ENCODE assay signal across 20 cellular contexts in the genomic region with DNA sequence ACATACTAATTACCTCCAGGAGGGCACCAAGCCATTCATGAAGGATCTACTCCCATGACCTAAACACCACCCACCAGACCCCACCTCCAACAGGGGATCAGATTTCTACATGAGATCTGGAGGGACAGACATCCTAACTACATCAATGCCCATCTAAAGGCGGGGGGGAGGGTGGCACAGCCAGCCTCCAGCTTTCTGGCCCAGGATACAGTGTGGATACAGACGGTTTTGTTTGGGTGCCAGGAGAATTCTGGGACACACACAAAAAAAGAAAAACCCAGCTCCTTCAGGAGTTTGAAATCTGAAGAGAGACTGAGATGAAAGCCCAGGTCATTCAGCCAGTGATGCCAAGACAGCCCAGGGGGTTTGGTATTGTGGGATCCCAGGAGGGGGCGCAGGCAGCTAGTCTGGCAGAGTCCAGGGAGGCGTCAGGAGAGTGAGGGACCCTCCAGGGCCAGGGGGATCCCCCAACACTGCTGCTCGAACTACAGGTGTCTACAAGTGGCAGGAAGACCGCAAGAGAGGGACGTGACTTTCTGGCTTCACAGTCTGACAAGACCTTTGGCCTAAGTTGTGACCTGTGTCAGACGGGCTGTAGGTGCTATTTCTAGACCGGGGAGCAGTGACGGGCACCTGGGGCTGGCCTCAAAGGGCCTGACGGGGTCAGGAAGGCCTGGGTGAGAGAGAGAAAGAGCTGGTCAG.
DNase-seq lines count a peak whose midpoint lies in the region; ATAC-seq and TF ChIP-seq lines count a peak whose summit lies in the region.
"Had no signal": no experiment of that assay in that cellular context is flagged by ENCODE, and none has a peak within 500 bp of the region (broad histone marks: within the 10 kb centered on the region; RNA-seq: fewer than 3 reads in every experiment).

No MANE protein-coding gene starts in this region.

- no peak for TF ChIP-seq POLR2A in thyroid gland (IDR thresholded peaks at IDR 0.05)

- H3K27me3 ChIP-seq in osteoblast (ENCODE audit: insufficient read depth, low read length) = no peaks in the 10 kb centered on the region
- H3K27me3 ChIP-seq in thyroid gland = no peaks in the 10 kb centered on the region
- H3K27me3 ChIP-seq in colonic mucosa = no peaks in the 10 kb centered on the region
- H3K27me3 ChIP-seq: BE2C had no signal

- H4K20me1 ChIP-seq in osteoblast (ENCODE audit: insufficient read depth, low read length) = no peaks in the 10 kb centered on the region

- H3K4me1 ChIP-seq in osteoblast (ENCODE audit: insufficient read depth, low read length) (peaks cover 6% of the 10 kb centered on the region), thyroid gland (peaks cover 0 to 7% of the 10 kb centered on the region in 2 donors), colonic mucosa (no peaks in the 10 kb centered on the region)
- H3K4me1 ChIP-seq: BE2C had no signal

- ATAC-seq in GM21390 (IDR thresholded peaks at IDR 0.05; ENCODE audit: unreplicated experiment) = no peak

- H3K27ac ChIP-seq in cingulate gyrus (ENCODE audit: low read depth, low read length) = peak overlapping the region; percentile 33
- no peak overlapping the region for H3K27ac ChIP-seq in osteoblast (ENCODE audit: low read depth, low read length)
- H3K27ac ChIP-seq in thyroid gland = no peak overlapping the region
- H3K27ac ChIP-seq in colonic mucosa = no peak overlapping the region

- no peak overlapping the region for H2AFZ ChIP-seq in osteoblast (ENCODE audit: low read length)

- TF ChIP-seq CTCF in osteoblast (IDR thresholded peaks at IDR 0.05; ENCODE audit: extremely low read depth, low read depth, low read length) = no peak
- TF ChIP-seq CTCF in thyroid gland (IDR thresholded peaks at IDR 0.05) = no peak
- no peak for TF ChIP-seq CTCF in colonic mucosa (IDR thresholded peaks at IDR 0.05)

- intact Hi-C loops in thyroid gland (cut with DNase I) = no loop called here
- intact Hi-C loops in colonic mucosa (cut with DNase I) = no loop called here

- H3K4me2 ChIP-seq in osteoblast (ENCODE audit: insufficient read depth, low read length) = no peak overlapping the region

- H3K79me2 ChIP-seq in osteoblast (ENCODE audit: insufficient read depth, low read length) = no peaks in the 10 kb centered on the region

- no peak overlapping the region for H3K4me3 ChIP-seq in osteoblast (ENCODE audit: insufficient read depth, low read length)
- no peak overlapping the region for H3K4me3 ChIP-seq in thyroid gland (replicated peaks in 1 of 3)
- no peak overlapping the region for H3K4me3 ChIP-seq in colonic mucosa

- 95 to 99% methylated on average over 11 of the region's 11 CpGs for WGBS in thyroid gland, 2 donors

- H3K9me3 ChIP-seq in osteoblast (ENCODE audit: low read depth, low read length) = no peaks in the 10 kb centered on the region
- H3K9me3 ChIP-seq in thyroid gland = no peaks in the 10 kb centered on the region
- H3K9me3 ChIP-seq in colonic mucosa = no peaks in the 10 kb centered on the region
- H3K9me3 ChIP-seq: BE2C had no signal

- H3K9ac ChIP-seq in colonic mucosa (ENCODE audit: low read depth in 2 of 2, low read length in 2 of 2) = no peak overlapping the region

- H3K36me3 ChIP-seq in osteoblast (ENCODE audit: insufficient read depth, low read length) (peaks cover 20% of the 10 kb centered on the region), thyroid gland (peaks cover 8 to 10% of the 10 kb centered on the region in 2 donors), colonic mucosa (no peaks in the 10 kb centered on the region)

- peak; percentile 48 for DNase-seq in activated effector memory CD4-positive, alpha-beta T cell treated with anti-CD3 and anti-CD28 coated beads, Interleukin-2, amount 50 U/mL, for 16 hours
- DNase-seq in activated effector memory CD4-positive, alpha-beta T cell treated with Interleukin-2 at 50 U/mL for 16 hours = no peak
- DNase-seq in osteoblast (ENCODE audit: insufficient read length, low spot score, missing footprints) (peak; percentile 59), thyroid gland (no peak), colonic mucosa (no peak), NCI-H2029 treated with DMSO at 0.1 percent for 48 hours (lab: John Stamatoyannopoulos, UW) (no peak)
- DNase-seq: BE2C; CD4-positive, alpha-beta T cell; EL; GOT3; KG1; MV-4-11; NCI-H1694 treated with DMSO at 0.1 percent for 48 hours; NCI-H2227 treated with DMSO at 0.1 percent for 48 hours; NCI-H510A treated with DMSO at 0.1 percent for 48 hours; NCI-H774; OCI-M1; SHP77 treated with DMSO at 0.1 percent for 48 hours had no signal

Comparison
In these comparisons a context has a peak if more than half of its experiments do, and no peak if none do; other contexts are left out.
1. DNase-seq: peak in activated effector memory CD4-positive, alpha-beta T cell treated with anti-CD3 and anti-CD28 coated beads, Interleukin-2, amount 50 U/mL, for 16 hours (single experiment) and osteoblast (single experiment); none in activated effector memory CD4-positive, alpha-beta T cell treated with Interleukin-2 at 50 U/mL for 16 hours (single experiment), thyroid gland (0 of 2), colonic mucosa (single experiment) and NCI-H2029 treated with DMSO at 0.1 percent for 48 hours (single experiment).